Comparison of ENCODE assay signal across 13 cellular contexts in genomic region chr4:147840846-147841732, GRCh38.
DNase-seq lines count a peak whose midpoint lies in the region; ATAC-seq, FAIRE-seq and TF ChIP-seq lines count a peak whose summit lies in the region.
"Had no signal": no experiment of that assay in that cellular context is flagged by ENCODE, and none has a peak within 500 bp of the region (broad histone marks: within the 10 kb centered on the region; RNA-seq: fewer than 3 reads in every experiment).

No MANE protein-coding gene starts in this region.

- no peak overlapping the region for H3K4me3 Mint-ChIP-seq in activated naive CD8-positive, alpha-beta T cell treated with anti-CD3 and anti-CD28 coated beads for 36 hours
- H3K4me3 Mint-ChIP-seq: activated naive CD8-positive, alpha-beta T cell; CD8-positive, alpha-beta memory T cell; dendritic cell treated with granulocyte-macrophage colony-stimulating factor and Interleukin-4, amounts not matched to agents 40 ng/mL and 50 ng/mL, for 4 days; IgD-negative memory B cell had no signal

- dilution Hi-C loops in keratinocyte (cut with MboI; ENCODE audit: extremely low pct_ligation_motif_present, low sequenced_read_pairs), result no loop called here

- H3K9ac ChIP-seq in keratinocyte (ENCODE audit: control insufficient read depth, extremely low read depth, insufficient read depth, low read length), result no peak overlapping the region

- no peak overlapping the region for H3K27ac ChIP-seq in keratinocyte (ENCODE audit: control insufficient read depth, insufficient read depth, low read length)

- peaks cover 4% of the 10 kb centered on the region for H3K79me2 ChIP-seq in keratinocyte (ENCODE audit: control insufficient read depth, insufficient read depth, low read length)

- H3K36me3 Mint-ChIP-seq in activated naive CD8-positive, alpha-beta T cell treated with anti-CD3 and anti-CD28 coated beads for 36 hours, result peaks cover 1% of the 10 kb centered on the region
- H3K36me3 Mint-ChIP-seq: IgD-negative memory B cell had no signal

- no peaks in the 10 kb centered on the region for H3K27me3 Mint-ChIP-seq in activated naive CD8-positive, alpha-beta T cell treated with anti-CD3 and anti-CD28 coated beads for 36 hours
- H3K27me3 Mint-ChIP-seq: activated naive CD8-positive, alpha-beta T cell; CD8-positive, alpha-beta memory T cell; dendritic cell treated with granulocyte-macrophage colony-stimulating factor and Interleukin-4, amounts not matched to agents 40 ng/mL and 50 ng/mL, for 4 days had no signal

- peak; percentile 64 for FAIRE-seq in keratinocyte (lab: Jason Lieb, UNC)

- H3K27me3 ChIP-seq in keratinocyte (ENCODE audit: control insufficient read depth, extremely low read depth, insufficient read depth, low read length), result no peaks in the 10 kb centered on the region

- H3K9me1 ChIP-seq in keratinocyte (ENCODE audit: control insufficient read depth, extremely low read depth, insufficient read depth, low read length), result no peaks in the 10 kb centered on the region

- ATAC-seq in GM18867 (IDR thresholded peaks at IDR 0.05; ENCODE audit: unreplicated experiment), result peak; percentile 66
- ATAC-seq in GM21786 (IDR thresholded peaks at IDR 0.05; ENCODE audit: unreplicated experiment), result peak; percentile 82
- peak; percentile 84 for ATAC-seq in HG03354 (IDR thresholded peaks at IDR 0.05; ENCODE audit: poor library complexity, severe bottlenecking, unreplicated experiment)

- no peaks in the 10 kb centered on the region for H3K9me3 Mint-ChIP-seq in activated naive CD8-positive, alpha-beta T cell treated with anti-CD3 and anti-CD28 coated beads for 36 hours
- H3K9me3 Mint-ChIP-seq: CD8-positive, alpha-beta memory T cell; dendritic cell treated with granulocyte-macrophage colony-stimulating factor and Interleukin-4, amounts not matched to agents 40 ng/mL and 50 ng/mL, for 4 days; IgD-negative memory B cell had no signal

- no peak overlapping the region for H3K4me2 ChIP-seq in keratinocyte (ENCODE audit: control insufficient read depth, extremely low read depth, insufficient read depth, low read depth, low read length)

- peaks cover 0 to 2% of the 10 kb centered on the region in 2 experiments for H3K36me3 ChIP-seq in keratinocyte (ENCODE audit: control insufficient read depth in 2 of 2, extremely low read depth in 1 of 2, insufficient read depth in 2 of 2, low read length in 2 of 2)

- no peaks in the 10 kb centered on the region for H3K9me3 ChIP-seq in keratinocyte (ENCODE audit: control insufficient read depth, low read depth, low read length)

- no peak overlapping the region for H3K27ac Mint-ChIP-seq in activated naive CD8-positive, alpha-beta T cell treated with anti-CD3 and anti-CD28 coated beads for 36 hours
- H3K27ac Mint-ChIP-seq: activated naive CD8-positive, alpha-beta T cell; CD8-positive, alpha-beta memory T cell; dendritic cell treated with granulocyte-macrophage colony-stimulating factor and Interleukin-4, amounts not matched to agents 40 ng/mL and 50 ng/mL, for 4 days; IgD-negative memory B cell had no signal

- DNase-seq in keratinocyte (ENCODE audit: low read depth, low spot score) (no peak), HuH-7.5 (ENCODE audit: low spot score) (no peak)
- DNase-seq in activated CD8-positive, alpha-beta memory T cell treated with anti-CD3 and anti-CD28 coated beads, Interleukin-2, amount 50 U/mL, for 48 hours, result no peak
- DNase-seq in activated naive CD8-positive, alpha-beta T cell treated with anti-CD3 and anti-CD28 coated beads for 36 hours, result no peak
- no peak for DNase-seq in NK-92 treated with Interleukin-12 subunit alpha and Interleukin-12 subunit beta, amount 100 ng/mL, for 24 hours (lab: John Stamatoyannopoulos, UW)
- DNase-seq: activated CD4-positive, alpha-beta T cell treated with anti-CD3 and anti-CD28 coated beads, Interleukin-2, amount 50 U/mL, for 1 hour; CD8-positive, alpha-beta memory T cell had no signal

- no peak overlapping the region for H2AFZ ChIP-seq in keratinocyte (ENCODE audit: control insufficient read depth, low read length)

- H4K20me1 ChIP-seq in keratinocyte (ENCODE audit: control insufficient read depth, extremely low read depth, insufficient read depth, low read length), result no peaks in the 10 kb centered on the region

- no peak overlapping the region for H3K4me3 ChIP-seq in keratinocyte (ENCODE audit: control insufficient read depth in 2 of 3, extremely low read depth in 1 of 3, insufficient read depth in 2 of 3, low read depth in 1 of 3, low read length in 3 of 3)

- peaks cover 4% of the 10 kb centered on the region for H3K4me1 ChIP-seq in keratinocyte (ENCODE audit: control insufficient read depth, extremely low read depth, insufficient read depth, low read length)

- no peak for TF ChIP-seq CTCF in keratinocyte (optimal IDR thresholded peaks at IDR 0.05 in 1 of 3, IDR thresholded peaks at IDR 0.05 in 1 of 3, conservative IDR thresholded peaks at IDR 0.05 in 1 of 3; ENCODE audit: extremely low read depth in 1 of 3, insufficient read depth in 2 of 3, low read length in 3 of 3)

- peaks cover 5% of the 10 kb centered on the region for H3K4me1 Mint-ChIP-seq in activated naive CD8-positive, alpha-beta T cell treated with anti-CD3 and anti-CD28 coated beads for 36 hours
